In genomic region chr10:12088919-12089318, GRCh38 we compare ENCODE assay signal across 26 cellular contexts.
"Had no signal": no experiment of that assay in that cellular context is flagged by ENCODE, and none has a peak within 500 bp of the region (broad histone marks: within the 10 kb centered on the region; RNA-seq: fewer than 3 reads in every experiment).

No MANE protein-coding gene starts in this region.

- H3K9me3 ChIP-seq: SJSA1 had no signal

- H3K27ac ChIP-seq: KMS-11, SJSA1 had no signal

- H3K4me2 ChIP-seq: KMS-11 had no signal

- ATAC-seq: activated CD8-positive, alpha-beta memory T cell treated with anti-CD3 and anti-CD28 coated beads, Interleukin-2, amount 10 ng/mL, durations not matched to agents 7 days and 5 days; T-helper 17 cell had no signal

- FAIRE-seq: RCC 7860 had no signal

- H3K4me3 Mint-ChIP-seq: activated B cell treated with CpG ODN at 0.5 μM for 24 hours; activated CD4-positive, alpha-beta T cell treated with anti-CD3 and anti-CD28 coated beads, Interleukin-2, amount 10 ng/mL, durations not matched to agents 24 days and 14 days; activated CD8-positive, alpha-beta memory T cell treated with anti-CD3 and anti-CD28 coated beads, Interleukin-2, amount 10 ng/mL, durations not matched to agents 7 days and 5 days; activated naive CD8-positive, alpha-beta T cell; activated T-cell treated with anti-CD3 and anti-CD28 coated beads, Interleukin-2, amount 50 U/mL, for 24 hours; activated T-helper 1 cell treated with anti-CD3 and anti-CD28 coated beads, Interleukin-12 subunit alpha, Interleukin-12 subunit beta, Interleukin-2, Interleukin-4 antibody, amounts not matched to agents 30 ng/mL and 10 ng/mL and 1 ng/mL, durations not matched to agents 14 hours and 24 hours and 36 hours; T-helper 17 cell had no signal

- H3K4me1 Mint-ChIP-seq: activated CD8-positive, alpha-beta memory T cell treated with anti-CD3 and anti-CD28 coated beads, Interleukin-2, amount 10 ng/mL, durations not matched to agents 7 days and 5 days; T-helper 17 cell had no signal

- H3K9ac ChIP-seq: KMS-11 had no signal

- DNase-seq: activated B cell treated with CpG ODN at 0.5 μM for 24 hours; activated CD4-positive, alpha-beta T cell treated with anti-CD3 and anti-CD28 coated beads for 1 hour; activated CD4-positive, alpha-beta T cell treated with anti-CD3 and anti-CD28 coated beads, Interleukin-2, amount 10 ng/mL, durations not matched to agents 24 days and 14 days; activated CD4-positive, alpha-beta T cell treated with anti-CD3 and anti-CD28 coated beads, Interleukin-2, amount 50 U/mL, for 48 hours; activated CD8-positive, alpha-beta memory T cell treated with anti-CD3 and anti-CD28 coated beads, Interleukin-2, amount 10 ng/mL, durations not matched to agents 7 days and 5 days; activated effector memory CD4-positive, alpha-beta T cell treated with Interleukin-2 at 50 U/mL for 16 hours; activated naive CD4-positive, alpha-beta T cell; activated T-cell treated with anti-CD3 and anti-CD28 coated beads, Interleukin-2, amount 50 U/mL, for 24 hours; anterior cingulate cortex; NCI-H1092; NCI-H1417 treated with DMSO at 0.1 percent for 48 hours; NCI-H1694; NCI-H2029; NCI-H2107; NCI-H345; NCI-H510A treated with DMSO at 0.1 percent for 48 hours; NCI-H69; NK-92 treated with Interleukin-12 subunit alpha and Interleukin-12 subunit beta, amount 100 ng/mL, for 24 hours; SHP77; T-helper 17 cell; T-helper 9 cell had no signal

- H3K27ac Mint-ChIP-seq: activated B cell treated with CpG ODN at 0.5 μM for 24 hours; activated CD4-positive, alpha-beta T cell treated with anti-CD3 and anti-CD28 coated beads, Interleukin-2, amount 10 ng/mL, durations not matched to agents 24 days and 14 days; activated CD8-positive, alpha-beta memory T cell treated with anti-CD3 and anti-CD28 coated beads, Interleukin-2, amount 10 ng/mL, durations not matched to agents 7 days and 5 days; activated naive CD8-positive, alpha-beta T cell; activated T-helper 1 cell treated with anti-CD3 and anti-CD28 coated beads, Interleukin-12 subunit alpha, Interleukin-12 subunit beta, Interleukin-2, Interleukin-4 antibody, amounts not matched to agents 30 ng/mL and 10 ng/mL and 1 ng/mL, durations not matched to agents 14 hours and 24 hours and 36 hours; T-helper 17 cell had no signal

- H3K4me3 ChIP-seq: SJSA1 had no signal

- H3K27me3 Mint-ChIP-seq: activated B cell treated with CpG ODN at 0.5 μM for 24 hours; activated CD4-positive, alpha-beta T cell treated with anti-CD3 and anti-CD28 coated beads, Interleukin-2, amount 10 ng/mL, durations not matched to agents 24 days and 14 days; activated CD8-positive, alpha-beta memory T cell treated with anti-CD3 and anti-CD28 coated beads, Interleukin-2, amount 10 ng/mL, durations not matched to agents 7 days and 5 days; activated naive CD8-positive, alpha-beta T cell; activated T-cell treated with anti-CD3 and anti-CD28 coated beads, Interleukin-2, amount 50 U/mL, for 24 hours; T-helper 17 cell had no signal

- H3K4me1 ChIP-seq: SJSA1 had no signal

- H3K9me3 Mint-ChIP-seq: activated B cell treated with CpG ODN at 0.5 μM for 24 hours; activated CD4-positive, alpha-beta T cell treated with anti-CD3 and anti-CD28 coated beads, Interleukin-2, amount 10 ng/mL, durations not matched to agents 24 days and 14 days; activated T-cell treated with anti-CD3 and anti-CD28 coated beads, Interleukin-2, amount 50 U/mL, for 24 hours; activated T-helper 1 cell treated with anti-CD3 and anti-CD28 coated beads, Interleukin-12 subunit alpha, Interleukin-12 subunit beta, Interleukin-2, Interleukin-4 antibody, amounts not matched to agents 30 ng/mL and 10 ng/mL and 1 ng/mL, durations not matched to agents 14 hours and 24 hours and 36 hours had no signal

- H3K27me3 ChIP-seq: SJSA1 had no signal
